In the genomic region with DNA sequence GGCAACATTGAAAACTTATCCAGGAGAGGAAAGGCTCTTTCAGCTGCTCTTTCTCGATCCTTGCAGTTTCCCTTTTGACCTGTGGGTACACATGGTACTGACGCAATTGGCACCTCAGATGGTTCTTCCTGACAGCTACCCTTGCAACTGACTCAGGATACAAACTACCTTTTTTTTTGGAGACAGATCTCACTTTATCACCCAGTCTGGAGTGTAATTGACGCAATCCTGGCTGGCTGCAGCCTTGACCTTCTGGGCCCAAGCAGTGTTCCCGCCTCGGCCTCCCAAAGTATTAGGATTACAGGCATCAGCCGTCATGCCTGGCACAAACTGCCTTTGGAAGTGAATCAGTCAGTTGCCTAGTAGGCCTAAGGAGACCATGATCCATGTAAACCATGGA, we compare ENCODE assay signal across 23 cellular contexts.
A peak's percentile ranks its signal among the peaks of the same experiment; 100 is the strongest.
DNase-seq lines count a peak whose midpoint lies in the region; ATAC-seq and TF ChIP-seq lines count a peak whose summit lies in the region.
"Had no signal": no experiment of that assay in that cellular context is flagged by ENCODE, and none has a peak within 500 bp of the region (broad histone marks: within the 10 kb centered on the region; RNA-seq: fewer than 3 reads in every experiment).

No MANE protein-coding gene starts in this region.

- H3K23me2 ChIP-seq in H9 (ENCODE audit: insufficient read length, low read depth, low read length, poor library complexity, severe bottlenecking), result peaks cover under 1% of the 10 kb centered on the region

- H4K8ac ChIP-seq in H9 (replicated peaks; ENCODE audit: insufficient read length, low read depth, low read length), result no peak overlapping the region
- H4K8ac ChIP-seq in mesendoderm (ENCODE audit: low read depth, low read length), result no peak overlapping the region

- H4K91ac ChIP-seq in H9 (ENCODE audit: insufficient read length, low read depth, low read length), result no peak overlapping the region

- no peak overlapping the region for H3K14ac ChIP-seq in H9 (ENCODE audit: insufficient read depth, low read length)

- H3T11ph ChIP-seq in H9 (ENCODE audit: low read length), result no peak overlapping the region

- no CpG with 5 or more reads among the region's 6 CpGs for WGBS in H9 (ENCODE audit: extremely low coverage, insufficient read length, low lambda C conversion rate)
- no CpG with 5 or more reads among the region's 6 CpGs for WGBS in mesendoderm (ENCODE audit: extremely low coverage, insufficient coverage, low lambda C conversion rate)

- no peak overlapping the region for H4K5ac ChIP-seq in H9 (ENCODE audit: insufficient read length, low read depth, low read length)
- no peak overlapping the region for H4K5ac ChIP-seq in mesendoderm (ENCODE audit: low read length)

- H2BK12ac ChIP-seq in H9 (ENCODE audit: insufficient read length, low read depth, low read length), result no peak overlapping the region

- H3K18ac ChIP-seq in H9 (ENCODE audit: insufficient read length, low read depth, low read length) (no peak overlapping the region), mesendoderm (ENCODE audit: low read length) (peak overlapping the region; percentile 73)

- H4K20me1 ChIP-seq in GM23338 (replicated peaks; ENCODE audit: insufficient read depth) (no peaks in the 10 kb centered on the region; the same call in 1 of the 2 replicates), H9 (ENCODE audit: control insufficient read depth, insufficient read depth, insufficient read length) (no peaks in the 10 kb centered on the region)

- no peak overlapping the region for H3K56ac ChIP-seq in H9 (ENCODE audit: insufficient read length, low read depth, low read length)
- no peak overlapping the region for H3K56ac ChIP-seq in mesendoderm (ENCODE audit: low read length)

- H3K9ac ChIP-seq in H9 (ENCODE audit: extremely low read depth, insufficient read length, low read length) (no peak overlapping the region), mesendoderm (ENCODE audit: low read length) (no peak overlapping the region)

- H2BK120ac ChIP-seq in H9 (ENCODE audit: low read depth, low read length, poor library complexity, severe bottlenecking) (no peak overlapping the region), mesendoderm (ENCODE audit: low read depth, low read length) (no peak overlapping the region)

- H3K4ac ChIP-seq in H9 (ENCODE audit: low read depth, low read length) (no peak overlapping the region), mesendoderm (ENCODE audit: low read depth, low read length) (no peak overlapping the region)

- no peaks in the 10 kb centered on the region for H3K36me3 Mint-ChIP-seq in GM23338 (ENCODE audit: low read depth)
- H3K36me3 Mint-ChIP-seq in H9 (ENCODE audit: insufficient read depth in 1 of 3, low read depth in 3 of 3), result no peaks in the 10 kb centered on the region; a peak in 2 of 7 replicates
- H3K36me3 Mint-ChIP-seq: CD4-positive, alpha-beta memory T cell had no signal

- no peak overlapping the region for H3K27ac ChIP-seq in GM23338 (ENCODE audit: low read depth)
- H3K27ac ChIP-seq in H9 (ENCODE audit: insufficient read length, low read depth, low read length), result no peak overlapping the region
- H3K27ac ChIP-seq in mesendoderm (ENCODE audit: low read depth, low read length), result no peak overlapping the region
- H3K27ac ChIP-seq: HL-60, RWPE1 had no signal

- no peaks in the 10 kb centered on the region for H3F3A ChIP-seq in GM23338 (replicated peaks; ENCODE audit: low read depth)

- no peaks in the 10 kb centered on the region for H3K79me2 ChIP-seq in GM23338 (replicated peaks; ENCODE audit: insufficient read depth)
- H3K79me2 ChIP-seq in H9 (ENCODE audit: insufficient read depth, low read length), result no peaks in the 10 kb centered on the region
- H3K79me2 ChIP-seq in mesendoderm (ENCODE audit: control insufficient read depth, insufficient read depth, low read length), result no peaks in the 10 kb centered on the region

- no peak overlapping the region for H2BK20ac ChIP-seq in H9 (ENCODE audit: low read depth, low read length, poor library complexity, severe bottlenecking)

- peak; percentile 6 for DNase-seq in GM23338 (ENCODE audit: low spot score)
- no peak for DNase-seq in H9
- peak; percentile 63 for DNase-seq in fibroblast of villous mesenchyme (ENCODE audit: low read depth)
- DNase-seq in mesendoderm, result peak; percentile 21
- no peak for DNase-seq in GM03348 (ENCODE audit: low spot score)
- DNase-seq in NOMO-1 treated with dmso at 0.1 percent for 144 hours (lab: John Stamatoyannopoulos, UW; ENCODE audit: unreplicated experiment), result no peak
- DNase-seq: C1 segment of cervical spinal cord; Caco-2; CD4-positive, alpha-beta memory T cell; NCI-H1092; NCI-H1417 treated with DMSO at 0.1 percent for 48 hours; NCI-H1694 treated with DMSO at 0.1 percent for 48 hours; NCI-H2081; NCI-H226; NCI-H510A; NCI-H69; SHP77 had no signal

- no peaks in the 10 kb centered on the region for H3K9me2 ChIP-seq in GM23338 (ENCODE audit: insufficient read depth)

- no peaks in the 10 kb centered on the region for H3K27me3 ChIP-seq in GM23338 (ENCODE audit: insufficient read depth)
- H3K27me3 ChIP-seq in H9 (ENCODE audit: insufficient read depth, low read length), result no peaks in the 10 kb centered on the region
- no peaks in the 10 kb centered on the region for H3K27me3 ChIP-seq in mesendoderm (ENCODE audit: insufficient read depth, low read length, poor library complexity)

- H3K4me2 ChIP-seq in GM23338 (no peak overlapping the region), H9 (ENCODE audit: insufficient read depth, insufficient read length, low read length) (no peak overlapping the region), mesendoderm (ENCODE audit: low read length) (no peak overlapping the region)

- TF ChIP-seq CTCF in GM23338 (conservative IDR thresholded peaks at IDR 0.05; ENCODE audit: low read depth in 2 of 2) (no peak), H9 (conservative IDR thresholded peaks at IDR 0.05) (0 out of 3 replicates have a peak, but pooled peaks have one; percentile 14), fibroblast of villous mesenchyme (IDR thresholded peaks at IDR 0.05; ENCODE audit: insufficient read depth, low read depth, low read length) (no peak)

- H2AFZ ChIP-seq in GM23338 (no peak overlapping the region), H9 (ENCODE audit: low read length) (no peak overlapping the region)

- H3K23ac ChIP-seq in H9 (ENCODE audit: insufficient read length, low read depth, low read length) (no peak overlapping the region), mesendoderm (ENCODE audit: low read length) (no peak overlapping the region)

- H3K9me3 Mint-ChIP-seq in GM23338 (no peaks in the 10 kb centered on the region; the same call in 2 of the 3 replicates), H9 (peaks cover 0 to 2% of the 10 kb centered on the region in 2 experiments; a peak in 2 of 5 replicates)

- ATAC-seq in GM23338, result no peak; the same call in 2 of the 3 replicates
- ATAC-seq in HG03565 (IDR thresholded peaks at IDR 0.05; ENCODE audit: unreplicated experiment), result no peak
- no peak for ATAC-seq in HG03521 (IDR thresholded peaks at IDR 0.05; ENCODE audit: unreplicated experiment)
- ATAC-seq: GM12878, Panc1 had no signal

- H3K27me3 Mint-ChIP-seq in GM23338 (ENCODE audit: insufficient read depth, low read depth, poor library complexity), result peaks cover 2% of the 10 kb centered on the region
- H3K27me3 Mint-ChIP-seq in H9 (ENCODE audit: low read depth), result no peaks in the 10 kb centered on the region
- H3K27me3 Mint-ChIP-seq: CD4-positive, alpha-beta memory T cell had no signal

- H2BK15ac ChIP-seq in H9 (ENCODE audit: low read depth, low read length), result no peak overlapping the region
- H2BK15ac ChIP-seq in mesendoderm (replicated peaks; ENCODE audit: low read depth), result no peak overlapping the region

- H3K79me1 ChIP-seq in H9 (ENCODE audit: insufficient read depth, low read depth, low read length, poor library complexity, severe bottlenecking) (no peaks in the 10 kb centered on the region), mesendoderm (ENCODE audit: low read length) (no peaks in the 10 kb centered on the region)

- H3K4me3 Mint-ChIP-seq in GM23338, result no peak overlapping the region
- H3K4me3 Mint-ChIP-seq in H9, result no peak overlapping the region
- H3K4me3 Mint-ChIP-seq: CD4-positive, alpha-beta memory T cell had no signal

- H2BK5ac ChIP-seq in H9 (ENCODE audit: insufficient read length, low read length), result no peak overlapping the region
- peak overlapping the region; percentile 19 for H2BK5ac ChIP-seq in mesendoderm (ENCODE audit: low read length)

- no peak overlapping the region for H3K4me3 ChIP-seq in GM23338
- no peak overlapping the region for H3K4me3 ChIP-seq in fibroblast of villous mesenchyme (ENCODE audit: low read depth, low read length)
- no peak overlapping the region for H3K4me3 ChIP-seq in mesendoderm (ENCODE audit: low read length)
- H3K4me3 ChIP-seq: GM12878 had no signal

- H3K36me3 ChIP-seq in GM23338 (ENCODE audit: insufficient read depth) (no peaks in the 10 kb centered on the region), mesendoderm (ENCODE audit: control insufficient read depth, insufficient read depth, low read length) (no peaks in the 10 kb centered on the region)

- no peak overlapping the region for H3K27ac Mint-ChIP-seq in GM23338
- no peak overlapping the region for H3K27ac Mint-ChIP-seq in H9

- no peaks in the 10 kb centered on the region for H3K9me3 ChIP-seq in H9 (ENCODE audit: control insufficient read depth, low read depth, low read length)

- H3K4me1 ChIP-seq in GM23338 (ENCODE audit: insufficient read depth) (no peaks in the 10 kb centered on the region), H9 (ENCODE audit: insufficient read depth, low read length) (no peaks in the 10 kb centered on the region), mesendoderm (ENCODE audit: control insufficient read depth, low read depth, low read length) (peaks cover 7% of the 10 kb centered on the region)
- H3K4me1 ChIP-seq: Caco-2 had no signal

- H2AK5ac ChIP-seq in H9 (ENCODE audit: insufficient read length, low read length), result no peak overlapping the region
- H2AK5ac ChIP-seq in mesendoderm (ENCODE audit: low read length), result no peak overlapping the region

- H3K4me1 Mint-ChIP-seq in GM23338 (peaks cover 9% of the 10 kb centered on the region; the same call in 1 of the 3 replicates), H9 (peaks cover 0 to 10% of the 10 kb centered on the region in 2 experiments; a peak in 2 of 4 replicates)

TF ChIP-seq in GM23338, 12 proteins besides CTCF, POLR2A, EP300 and RAD21 (continues in another document):
- TF ChIP-seq ZNF331 (CRISPR knock-in tag; IDR thresholded peaks at IDR 0.05; ENCODE audit: low read depth), result no peak
- TF ChIP-seq ETS1 (IDR thresholded peaks at IDR 0.05), result no peak
- no peak for TF ChIP-seq EZH2 (IDR thresholded peaks at IDR 0.05; ENCODE audit: low read depth, unreplicated experiment)
- TF ChIP-seq JUNB (IDR thresholded peaks at IDR 0.05; ENCODE audit: unreplicated experiment), result no peak

Comparison
In these comparisons a context has a peak if more than half of its experiments do, and no peak if none do; other contexts are left out.
1. DNase-seq: peak in GM23338 (single experiment), fibroblast of villous mesenchyme (single experiment) and mesendoderm (single experiment); none in H9 (single experiment), GM03348 (single experiment) and NOMO-1 treated with dmso at 0.1 percent for 144 hours (single experiment).